18 cellular contexts compared by ENCODE assay signal in genomic region chr4:109699553-109700225, GRCh38. TPM values are rescaled to one million over a fixed set of nuclear protein-coding genes. Genes with fewer than 3 reads are reported as not detected.
DNase-seq lines count a peak whose midpoint lies in the region; ATAC-seq and TF ChIP-seq lines count a peak whose summit lies in the region.
"Had no signal": no experiment of that assay in that cellular context is flagged by ENCODE, and none has a peak within 500 bp of the region (broad histone marks: within the 10 kb centered on the region; RNA-seq: fewer than 3 reads in every experiment).

No MANE protein-coding gene starts in this region.

- no peak overlapping the region for H3K4me2 ChIP-seq in PC-3 (ENCODE audit: low read length)

- H2AFZ ChIP-seq in PC-3 (ENCODE audit: low read length): no peak overlapping the region

- H3K27me3 Mint-ChIP-seq in activated naive CD8-positive, alpha-beta T cell: no peaks in the 10 kb centered on the region
- H3K27me3 Mint-ChIP-seq in activated naive CD8-positive, alpha-beta T cell treated with anti-CD3 and anti-CD28 coated beads, Interleukin-2, amount 50 U/mL, for 24 hours: no peaks in the 10 kb centered on the region
- no peaks in the 10 kb centered on the region for H3K27me3 Mint-ChIP-seq in activated T-helper 17 cell treated with anti-CD3 and anti-CD28 coated beads, Interleukin-2, amount 50 U/mL, for 72 hours
- H3K27me3 Mint-ChIP-seq in type B pancreatic cell: no peaks in the 10 kb centered on the region
- H3K27me3 Mint-ChIP-seq: activated CD4-positive, alpha-beta T cell treated with anti-CD3 and anti-CD28 coated beads, Interleukin-2, amount 10 ng/mL, durations not matched to agents 7 days and 5 days had no signal

- H3K9me3 ChIP-seq in aorta (ENCODE audit: control insufficient read depth, low read length) (no peaks in the 10 kb centered on the region), PC-3 (ENCODE audit: low read length) (no peaks in the 10 kb centered on the region)
- H3K9me3 ChIP-seq: body of pancreas, uterus had no signal

- CTCF ChIA-PET in PC-3 (lab: Charles Lee): interaction anchor here (0.6 to 1.2 kb wide), 2 partner anchors 105 to 272 kb away, joined by 4 to 13 read pairs; no protein-coding TSS in a partner anchor

- no peaks in the 10 kb centered on the region for H3K9me3 Mint-ChIP-seq in activated naive CD8-positive, alpha-beta T cell (ENCODE audit: low read depth)
- no peaks in the 10 kb centered on the region for H3K9me3 Mint-ChIP-seq in activated naive CD8-positive, alpha-beta T cell treated with anti-CD3 and anti-CD28 coated beads, Interleukin-2, amount 50 U/mL, for 24 hours
- H3K9me3 Mint-ChIP-seq in activated T-helper 17 cell treated with anti-CD3 and anti-CD28 coated beads, Interleukin-2, amount 50 U/mL, for 72 hours: no peaks in the 10 kb centered on the region
- no peaks in the 10 kb centered on the region for H3K9me3 Mint-ChIP-seq in type B pancreatic cell
- H3K9me3 Mint-ChIP-seq: activated CD4-positive, alpha-beta T cell treated with anti-CD3 and anti-CD28 coated beads, Interleukin-2, amount 10 ng/mL, durations not matched to agents 7 days and 5 days; CD14-positive monocyte had no signal

- no peak for TF ChIP-seq CTCF in type B pancreatic cell (conservative IDR thresholded peaks at IDR 0.05)
- no peak for TF ChIP-seq CTCF in PC-3 (conservative IDR thresholded peaks at IDR 0.05; ENCODE audit: low read depth, low read length)

- peaks cover 0 to 2% of the 10 kb centered on the region in 2 donors for H3K36me3 ChIP-seq in aorta (ENCODE audit: control insufficient read depth in 1 of 2, insufficient read depth in 2 of 2, low read length in 1 of 2)
- no peaks in the 10 kb centered on the region for H3K36me3 ChIP-seq in PC-3 (ENCODE audit: low read depth, low read length)
- H3K36me3 ChIP-seq: uterus had no signal

- no peaks in the 10 kb centered on the region for H3F3A ChIP-seq in PC-3 (ENCODE audit: low read length, unreplicated experiment)

- H3K4me3 ChIP-seq in aorta (ENCODE audit: low read length in 2 of 2): no peak overlapping the region
- H3K4me3 ChIP-seq in PC-3 (ENCODE audit: low read length): no peak overlapping the region
- H3K4me3 ChIP-seq: body of pancreas, uterus had no signal

- no peaks in the 10 kb centered on the region for H3K9me2 ChIP-seq in PC-3 (replicated peaks; ENCODE audit: low read length)

- no TSS peak for BruUV-seq in PC-3 (replicated peaks; lab: Mats Ljungman, UMichigan)

- DNase-seq in activated naive CD8-positive, alpha-beta T cell treated with anti-CD3 and anti-CD28 coated beads, Interleukin-2, amount 50 U/mL, for 24 hours: no peak
- DNase-seq in iris pigment epithelial cell (ENCODE audit: low read depth) (peak; percentile 5), type B pancreatic cell (ENCODE audit: extremely low spot score, unreplicated experiment) (no peak), aorta (no peak), PC-3 (no peak)
- DNase-seq in NK-92 treated with Interleukin-12 subunit alpha and Interleukin-12 subunit beta, amount 100 ng/mL, for 24 hours (lab: John Stamatoyannopoulos, UW): no peak
- DNase-seq: activated CD4-positive, alpha-beta T cell treated with anti-CD3 and anti-CD28 coated beads, Interleukin-2, amount 10 ng/mL, durations not matched to agents 7 days and 5 days; activated CD8-positive, alpha-beta memory T cell treated with anti-CD3 and anti-CD28 coated beads, Interleukin-2, amount 50 U/mL, for 4 hours; body of pancreas; kidney glomerular epithelial cell; NCI-H187; Right ventricle myocardium superior; stimulated activated CD8-positive, alpha-beta memory T cell treated with anti-CD3 and anti-CD28 coated beads, Interleukin-4, amount 100 ng/mL, for 48 hours; uterus had no signal

- peak overlapping the region; percentile 31 for H3K27ac Mint-ChIP-seq in activated naive CD8-positive, alpha-beta T cell
- no peak overlapping the region for H3K27ac Mint-ChIP-seq in activated naive CD8-positive, alpha-beta T cell treated with anti-CD3 and anti-CD28 coated beads, Interleukin-2, amount 50 U/mL, for 24 hours
- H3K27ac Mint-ChIP-seq in activated T-helper 17 cell treated with anti-CD3 and anti-CD28 coated beads, Interleukin-2, amount 50 U/mL, for 72 hours: peak overlapping the region; percentile 25
- no peak overlapping the region for H3K27ac Mint-ChIP-seq in type B pancreatic cell

- peaks cover 5% of the 10 kb centered on the region for H3K36me3 Mint-ChIP-seq in activated naive CD8-positive, alpha-beta T cell
- H3K36me3 Mint-ChIP-seq in activated naive CD8-positive, alpha-beta T cell treated with anti-CD3 and anti-CD28 coated beads, Interleukin-2, amount 50 U/mL, for 24 hours (ENCODE audit: low read depth): peaks cover 13% of the 10 kb centered on the region
- peaks cover 48% of the 10 kb centered on the region for H3K36me3 Mint-ChIP-seq in activated T-helper 17 cell treated with anti-CD3 and anti-CD28 coated beads, Interleukin-2, amount 50 U/mL, for 72 hours (ENCODE audit: low read depth)
- H3K36me3 Mint-ChIP-seq in type B pancreatic cell: peaks cover 26% of the 10 kb centered on the region

- no peak for ATAC-seq in activated naive CD8-positive, alpha-beta T cell treated with anti-CD3 and anti-CD28 coated beads, Interleukin-2, amount 50 U/mL, for 24 hours
- ATAC-seq in activated T-helper 17 cell treated with anti-CD3 and anti-CD28 coated beads, Interleukin-2, amount 50 U/mL, for 72 hours (replicated peaks): no peak
- ATAC-seq in aorta (ENCODE audit: low FRiP score): no peak
- no peak for ATAC-seq in PC-3
- ATAC-seq: body of pancreas had no signal

- no peaks in the 10 kb centered on the region for H4K20me1 ChIP-seq in PC-3 (ENCODE audit: low read length)

- H3K27me3 ChIP-seq in aorta (ENCODE audit: control insufficient read depth in 1 of 2, insufficient read depth in 2 of 2, low read length in 1 of 2) (no peaks in the 10 kb centered on the region), PC-3 (ENCODE audit: low read length) (no peaks in the 10 kb centered on the region)
- H3K27me3 ChIP-seq: body of pancreas, uterus had no signal

- H3K4me1 Mint-ChIP-seq in activated naive CD8-positive, alpha-beta T cell (ENCODE audit: low read depth): peaks cover 44% of the 10 kb centered on the region
- H3K4me1 Mint-ChIP-seq in activated naive CD8-positive, alpha-beta T cell treated with anti-CD3 and anti-CD28 coated beads, Interleukin-2, amount 50 U/mL, for 24 hours: peaks cover 21% of the 10 kb centered on the region
- H3K4me1 Mint-ChIP-seq in activated T-helper 17 cell treated with anti-CD3 and anti-CD28 coated beads, Interleukin-2, amount 50 U/mL, for 72 hours: peaks cover 20% of the 10 kb centered on the region
- peaks cover 31% of the 10 kb centered on the region for H3K4me1 Mint-ChIP-seq in type B pancreatic cell (ENCODE audit: unreplicated experiment)

- H3K4me1 ChIP-seq in aorta (ENCODE audit: control insufficient read depth in 1 of 2, insufficient read depth in 2 of 2, low read length in 2 of 2) (peaks cover 0 to 7% of the 10 kb centered on the region in 2 donors), PC-3 (ENCODE audit: insufficient read depth, low read length) (peaks cover 9% of the 10 kb centered on the region)

- peaks cover 37% of the 10 kb centered on the region for H3K79me2 ChIP-seq in PC-3 (ENCODE audit: low read length)

- H3K4me3 Mint-ChIP-seq in activated naive CD8-positive, alpha-beta T cell: no peak overlapping the region
- H3K4me3 Mint-ChIP-seq in activated naive CD8-positive, alpha-beta T cell treated with anti-CD3 and anti-CD28 coated beads, Interleukin-2, amount 50 U/mL, for 24 hours: no peak overlapping the region
- no peak overlapping the region for H3K4me3 Mint-ChIP-seq in activated T-helper 17 cell treated with anti-CD3 and anti-CD28 coated beads, Interleukin-2, amount 50 U/mL, for 72 hours
- H3K4me3 Mint-ChIP-seq in type B pancreatic cell: peak overlapping the region; percentile 27
- H3K4me3 Mint-ChIP-seq: activated CD4-positive, alpha-beta T cell treated with anti-CD3 and anti-CD28 coated beads, Interleukin-2, amount 10 ng/mL, durations not matched to agents 7 days and 5 days; CD14-positive monocyte had no signal

- POLR2A ChIA-PET in PC-3 (lab: Charles Lee; ENCODE audit: unreplicated experiment): interaction anchor here (0.6 kb wide), 1 partner anchor 79 kb away, joined by 5 read pairs; no protein-coding TSS in a partner anchor

- no peak overlapping the region for H3K27ac ChIP-seq in aorta (ENCODE audit: low read depth in 1 of 2, low read length in 2 of 2)
- no peak overlapping the region for H3K27ac ChIP-seq in PC-3 (ENCODE audit: low read length)
- H3K27ac ChIP-seq: body of pancreas, epithelial cell of prostate, uterus had no signal

- intact Hi-C loops in aorta (cut with DNase I) (loop anchor here (5.0 to 10.0 kb wide), 2 partner anchors 118 to 265 kb away; partner anchors contain the start of genes GAR1 (in 1 of the 2) and SEC24B (in 1 of the 2)), PC-3 (cut with micrococcal nuclease) (loop anchor here (5.0 kb wide), 1 partner anchor 123 kb away; no protein-coding TSS in a partner anchor)

- H3K9ac ChIP-seq in PC-3 (ENCODE audit: low read length): no peak overlapping the region

- 91 to 92% methylated on average over 8 of the region's 8 CpGs for WGBS in aorta, 2 donors

RNA-seq across cellular contexts. Expression of gene CASP6, which starts 3.6 kb away (rescaled TPM):
- total RNA-seq in activated T-helper 17 cell treated with anti-CD3 and anti-CD28 coated beads, Interleukin-2, amount 50 U/mL, for 72 hours: 10 to 100 TPM; 21.6 to 30.0 TPM
- total RNA-seq in type B pancreatic cell (ENCODE audit: low replicate concordance) (41.9 and 49.9 TPM in 2 replicates), aorta (10 to 100 TPM; 11.1 to 19.3 TPM), PC-3 (2014; rRNA removed) (33.7 and 36.7 TPM in 2 replicates)
- polyA plus RNA-seq in aorta: 10 to 100 TPM; 14.2 to 30.1 TPM

RNA-seq across cellular contexts. Expression of gene PLA2G12A, which starts 30.2 kb away (rescaled TPM):
- 10 to 100 TPM; 17.8 to 27.5 TPM for total RNA-seq in activated T-helper 17 cell treated with anti-CD3 and anti-CD28 coated beads, Interleukin-2, amount 50 U/mL, for 72 hours
- total RNA-seq in type B pancreatic cell (ENCODE audit: low replicate concordance) (39.3 and 44.0 TPM in 2 replicates), aorta (10 to 100 TPM; 32.4 to 34.5 TPM), PC-3 (2014; rRNA removed) (51.6 and 53.3 TPM in 2 replicates)
- polyA plus RNA-seq in aorta: 10 to 100 TPM; 10.3 to 12.8 TPM

Comparison
In these comparisons a context has a peak if more than half of its experiments do, and no peak if none do; other contexts are left out.
1. H3K27ac Mint-ChIP-seq: peak in activated naive CD8-positive, alpha-beta T cell (single experiment) and activated T-helper 17 cell treated with anti-CD3 and anti-CD28 coated beads, Interleukin-2, amount 50 U/mL, for 72 hours (single experiment); none in activated naive CD8-positive, alpha-beta T cell treated with anti-CD3 and anti-CD28 coated beads, Interleukin-2, amount 50 U/mL, for 24 hours (single experiment) and type B pancreatic cell (single experiment).